Comparison of ENCODE assay signal across 8 cellular contexts in the genomic region with DNA sequence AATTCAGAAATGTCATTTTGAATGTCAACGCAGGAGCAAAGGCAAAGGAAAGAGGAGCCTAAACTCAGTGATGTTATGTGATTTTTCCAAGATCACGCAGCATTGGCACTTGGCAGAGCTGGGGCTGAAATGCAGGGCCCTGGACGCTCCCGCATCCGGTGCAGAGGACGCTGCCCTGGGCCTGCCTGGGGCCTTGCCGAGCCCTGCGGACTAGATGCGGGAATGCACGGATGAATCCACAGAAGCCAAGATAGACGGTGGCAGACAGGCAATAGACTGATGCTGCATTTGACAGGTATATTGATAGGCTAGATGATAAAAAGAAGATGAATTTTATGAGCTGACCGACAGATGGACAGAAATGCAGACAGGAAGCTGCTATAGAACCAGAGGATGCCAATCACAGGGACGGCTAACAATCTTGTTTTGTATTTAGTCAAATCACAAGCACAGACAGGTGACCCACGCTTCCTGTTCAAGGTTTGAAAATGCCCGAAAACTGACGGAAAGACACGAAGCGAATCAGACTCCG. TPM values are rescaled to one million over a fixed set of nuclear protein-coding genes. Genes with fewer than 3 reads are reported as not detected.
DNase-seq lines count a peak whose midpoint lies in the region; ATAC-seq, FAIRE-seq and TF ChIP-seq lines count a peak whose summit lies in the region.

No MANE protein-coding gene starts in this region.

- H3K27ac ChIP-seq in SJCRH30 (no peak overlapping the region), fibroblast of lung (ENCODE audit: insufficient read depth, low read length) (peak overlapping the region; percentile 44), rectal smooth muscle tissue (ENCODE audit: low read depth, low read length) (peak overlapping the region; percentile 67)

- peak overlapping the region; percentile 82 for H2AFZ ChIP-seq in fibroblast of lung (ENCODE audit: low read length)

- H3K9ac ChIP-seq in fibroblast of lung (ENCODE audit: insufficient read depth, low read length) (peak overlapping the region; percentile 48), rectal smooth muscle tissue (ENCODE audit: low read length) (peak overlapping the region; percentile 34)

- H3K9me3 ChIP-seq in SJCRH30 (replicated peaks) (no peaks in the 10 kb centered on the region), fibroblast of lung (ENCODE audit: control insufficient read depth, insufficient read depth, low read depth, low read length) (no peaks in the 10 kb centered on the region)

- no peak for FAIRE-seq in urothelium cell line (lab: Jason Lieb, UNC)

- no peaks in the 10 kb centered on the region for H3K27me3 ChIP-seq in SJCRH30
- H3K27me3 ChIP-seq in fibroblast of lung (ENCODE audit: control insufficient read depth, insufficient read depth, low read length): no peaks in the 10 kb centered on the region
- no peaks in the 10 kb centered on the region for H3K27me3 ChIP-seq in rectal smooth muscle tissue (ENCODE audit: control insufficient read depth, insufficient read depth, low read length)

- peak overlapping the region; percentile 96 for H3K4me2 ChIP-seq in fibroblast of lung (ENCODE audit: extremely low read depth, insufficient read depth, low read length)

- DNase-seq in SJCRH30 (no peak), fibroblast of lung (ENCODE audit: low read depth in 2 of 2) (no peak), urothelium cell line (ENCODE audit: low spot score) (no peak), DMS114 treated with DMSO at 0.1 percent for 48 hours (lab: John Stamatoyannopoulos, UW; ENCODE audit: unreplicated experiment) (no peak), NCI-H82 (lab: John Stamatoyannopoulos, UW) (no peak), NCI-H1436 treated with DMSO at 0.1 percent for 48 hours (lab: John Stamatoyannopoulos, UW) (no peak)

- H3K79me2 ChIP-seq in fibroblast of lung (ENCODE audit: control insufficient read depth, insufficient read depth, low read length): peaks cover 38% of the 10 kb centered on the region

- H3K4me3 ChIP-seq in SJCRH30: peak overlapping the region; percentile 65
- peak overlapping the region; percentile 17 to 95 (median 47) for H3K4me3 ChIP-seq in fibroblast of lung (replicated peaks in 1 of 4; ENCODE audit: control extremely low read depth in 1 of 4, insufficient read depth in 1 of 4, low read depth in 3 of 4, low read length in 4 of 4)
- peak overlapping the region; percentile 49 for H3K4me3 ChIP-seq in rectal smooth muscle tissue (ENCODE audit: low read length)

- H3K4me1 ChIP-seq in SJCRH30 (peaks cover 10% of the 10 kb centered on the region), fibroblast of lung (ENCODE audit: control insufficient read depth, extremely low read depth, insufficient read depth, low read length) (peaks cover 13% of the 10 kb centered on the region), rectal smooth muscle tissue (ENCODE audit: control insufficient read depth, insufficient read depth, low read length) (peaks cover 11% of the 10 kb centered on the region)

- no peaks in the 10 kb centered on the region for H4K20me1 ChIP-seq in fibroblast of lung (ENCODE audit: control insufficient read depth, extremely low read depth, insufficient read depth, low read length)

- no peaks in the 10 kb centered on the region for H3K36me3 ChIP-seq in SJCRH30
- H3K36me3 ChIP-seq in fibroblast of lung (ENCODE audit: control insufficient read depth, insufficient read depth, low read length): no peaks in the 10 kb centered on the region
- H3K36me3 ChIP-seq in rectal smooth muscle tissue (ENCODE audit: control insufficient read depth, insufficient read depth, low read length): no peaks in the 10 kb centered on the region

- no peak for TF ChIP-seq CTCF in fibroblast of lung (conservative IDR thresholded peaks at IDR 0.05 in 1 of 2, IDR thresholded peaks at IDR 0.05 in 1 of 2; ENCODE audit: low read depth in 1 of 2, low read length in 2 of 2)

- peak; percentile 63 for ATAC-seq in GM18870 (IDR thresholded peaks at IDR 0.05; ENCODE audit: unreplicated experiment)

RNA-seq across cellular contexts. Expression of a gene that starts 0.7 kb away (rescaled TPM):
- 20.7 and 23.4 TPM in 2 replicates for total RNA-seq in SJCRH30 (2014; rRNA removed; shearing (Covaris generic))
- total RNA-seq in fibroblast of lung: 5.4 and 6.4 TPM in 2 replicates
- 12.3 and 16.8 TPM in 2 replicates for polyA plus RNA-seq in fibroblast of lung
- polyA plus RNA-seq in fibroblast of lung (2012): 10.2 and 13.6 TPM in 2 replicates
- 6.4 and 13.5 TPM in 2 replicates for polyA minus RNA-seq in fibroblast of lung (ENCODE audit: low replicate concordance)

RNA-seq across cellular contexts. Expression of a gene that starts 25.0 kb away (rescaled TPM):
- total RNA-seq in SJCRH30 (2014; rRNA removed; shearing (Covaris generic)): 61.6 and 63.7 TPM in 2 replicates
- total RNA-seq in fibroblast of lung: 10.7 and 10.8 TPM in 2 replicates
- 10.9 and 13.9 TPM in 2 replicates for polyA plus RNA-seq in fibroblast of lung
- 15.7 and 22.1 TPM in 2 replicates for polyA plus RNA-seq in fibroblast of lung (2012)
- polyA minus RNA-seq in fibroblast of lung (ENCODE audit: low replicate concordance): 8.2 and 8.9 TPM in 2 replicates
